Comparison of ENCODE assay signal across 10 cellular contexts in the genomic region with DNA sequence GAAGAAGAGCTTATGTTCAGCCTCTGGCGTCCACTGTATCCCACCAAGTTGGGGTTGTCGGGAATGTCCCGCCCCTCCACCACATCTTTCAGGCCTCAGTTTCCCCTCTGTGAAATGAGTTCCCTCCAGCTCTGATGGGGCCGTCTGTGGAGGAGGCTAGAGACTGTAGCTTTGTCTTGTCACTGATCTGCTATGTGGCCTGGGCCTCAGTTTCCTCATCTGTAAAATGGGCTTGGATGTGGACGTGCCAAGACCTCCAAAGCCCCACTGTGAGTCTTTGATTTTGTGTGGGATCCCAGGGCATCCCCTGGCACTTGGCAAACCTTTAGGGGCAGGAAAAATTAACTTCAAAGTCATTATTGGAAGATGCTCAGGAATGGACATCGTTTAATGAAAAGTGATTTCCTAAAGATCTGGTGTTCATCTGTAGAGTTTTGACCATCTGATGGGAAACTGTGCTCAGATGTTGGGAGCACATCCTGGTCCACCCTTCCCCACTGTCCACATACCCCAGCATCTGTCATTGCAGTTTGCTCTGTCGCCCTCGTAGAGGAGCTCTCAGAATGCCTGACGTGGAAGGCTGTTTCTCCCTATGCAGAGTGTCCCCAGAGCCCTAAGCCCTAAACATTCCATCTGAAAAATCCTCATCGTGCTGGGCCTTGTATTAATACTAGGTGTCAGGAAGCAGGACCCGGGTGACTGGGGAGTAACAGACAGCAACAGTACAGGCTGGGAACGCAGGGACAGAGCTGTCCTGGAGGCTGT. TPM values are rescaled to one million over a fixed set of nuclear protein-coding genes. Genes with fewer than 3 reads are reported as not detected.
A peak's percentile ranks its signal among the peaks of the same experiment; 100 is the strongest.
DNase-seq lines count a peak whose midpoint lies in the region; ATAC-seq, FAIRE-seq and TF ChIP-seq lines count a peak whose summit lies in the region.
"Had no signal": no experiment of that assay in that cellular context is flagged by ENCODE, and none has a peak within 500 bp of the region (broad histone marks: within the 10 kb centered on the region; RNA-seq: fewer than 3 reads in every experiment).

No MANE protein-coding gene starts in this region.

- H3K79me2 ChIP-seq in OCI-LY3 (ENCODE audit: low read length): peaks cover 86% of the 10 kb centered on the region
- H3K79me2 ChIP-seq in H1 (ENCODE audit: control insufficient read depth in 1 of 2, insufficient read depth in 2 of 2, low read length in 2 of 2): peaks cover 3 to 84% of the 10 kb centered on the region in 2 experiments; a peak in 3 of 4 replicates
- H3K79me2 ChIP-seq in GM23338 (replicated peaks; ENCODE audit: insufficient read depth): peaks cover 70% of the 10 kb centered on the region

- H2BK5ac ChIP-seq in H1 (ENCODE audit: low read depth, low read length): no peak overlapping the region

- H2AK5ac ChIP-seq in H1 (ENCODE audit: low read depth, low read length): no peak overlapping the region

- no peak overlapping the region for H3K56ac ChIP-seq in H1 (replicated peaks; ENCODE audit: insufficient read length, low read depth, low read length)

- H2BK20ac ChIP-seq in H1 (ENCODE audit: low read length): no peak overlapping the region

- TF ChIP-seq CTCF in OCI-LY3 (IDR thresholded peaks at IDR 0.05; ENCODE audit: low read depth, low read length) (peak; percentile 44), H1 (IDR thresholded peaks at IDR 0.05; ENCODE audit: control extremely low read depth in 1 of 3, insufficient read depth in 1 of 3, low read depth in 1 of 3, low read length in 3 of 3) (no peak), sigmoid colon (IDR thresholded peaks at IDR 0.05) (no peak), GM23338 (conservative IDR thresholded peaks at IDR 0.05; ENCODE audit: low read depth in 2 of 2) (no peak)

- H3K18ac ChIP-seq in H1 (ENCODE audit: extremely low read depth, low read length): no peak overlapping the region

- H3K9ac ChIP-seq in OCI-LY3 (ENCODE audit: low read length): peak overlapping the region; percentile 96
- H3K9ac ChIP-seq in H1 (replicated peaks in 1 of 4; ENCODE audit: extremely low read depth in 1 of 4, low read depth in 3 of 4, low read length in 3 of 4): no peak overlapping the region

- WGBS in H1 (ENCODE audit: extremely low coverage in 1 of 2, insufficient coverage in 1 of 2, insufficient read length in 1 of 2, insufficient replicate concordance in 2 of 2, low coverage in 1 of 2, low lambda C conversion rate in 2 of 2, missing lambda C conversion rate in 1 of 2), 2 experiments: 84% methylated on average over 12 of the region's 12 CpGs; no CpG with 5 or more reads in 1 of the 2 experiments
- WGBS in sigmoid colon, 2 donors: 75 to 84% methylated on average over 12 of the region's 12 CpGs

- H2BK120ac ChIP-seq in H1 (replicated peaks; ENCODE audit: low read depth, low read length): no peak overlapping the region

- peaks cover 29% of the 10 kb centered on the region for H3K79me1 ChIP-seq in H1 (ENCODE audit: low read depth, low read length)

- no peak overlapping the region for H3K4me3 Mint-ChIP-seq in GM23338

- no peaks in the 10 kb centered on the region for H3K27me3 ChIP-seq in OCI-LY3 (ENCODE audit: low read depth, low read length)
- no peaks in the 10 kb centered on the region for H3K27me3 ChIP-seq in H1 (replicated peaks in 1 of 4; ENCODE audit: control insufficient read depth in 3 of 4, extremely low read depth in 1 of 4, insufficient read depth in 3 of 4, low read length in 3 of 4)
- H3K27me3 ChIP-seq in sigmoid colon: no peaks in the 10 kb centered on the region
- H3K27me3 ChIP-seq in GM23338 (ENCODE audit: insufficient read depth): no peaks in the 10 kb centered on the region
- H3K27me3 ChIP-seq: pancreas had no signal

- no peak overlapping the region for H2BK15ac ChIP-seq in H1 (ENCODE audit: low read length)

- no peak for TF ChIP-seq RAD21 in H1 (IDR thresholded peaks at IDR 0.05 in 1 of 2, conservative IDR thresholded peaks at IDR 0.05 in 1 of 2; ENCODE audit: low read depth in 2 of 2, low read length in 2 of 2)

- H3K27ac ChIP-seq in OCI-LY3 (ENCODE audit: low read length): peak overlapping the region; percentile 98
- H3K27ac ChIP-seq in H1 (ENCODE audit: low read depth, low read length): peak overlapping the region; percentile 9; the same call in 1 of the 2 replicates
- H3K27ac ChIP-seq in sigmoid colon: peak overlapping the region; percentile 13 to 63 (median 46)
- no peak overlapping the region for H3K27ac ChIP-seq in GM23338 (ENCODE audit: low read depth)

- H4K5ac ChIP-seq in H1 (ENCODE audit: insufficient read length, low read depth, low read length): no peak overlapping the region

- H4K20me1 ChIP-seq in OCI-LY3 (ENCODE audit: insufficient read depth, low read length) (no peaks in the 10 kb centered on the region), H1 (replicated peaks in 1 of 2; ENCODE audit: control insufficient read depth in 1 of 2, insufficient read depth in 2 of 2, low read length in 2 of 2) (peaks cover 14 to 59% of the 10 kb centered on the region in 2 experiments), GM23338 (replicated peaks; ENCODE audit: insufficient read depth) (peaks cover 27% of the 10 kb centered on the region)

- no peak overlapping the region for H3K14ac ChIP-seq in H1 (ENCODE audit: insufficient read length)

- H3K23me2 ChIP-seq in H1 (ENCODE audit: low read depth, low read length): no peaks in the 10 kb centered on the region

- no peaks in the 10 kb centered on the region; the same call in 2 of the 3 replicates for H3K9me3 Mint-ChIP-seq in GM23338

- FAIRE-seq in H1 (lab: Jason Lieb, UNC): no peak
- FAIRE-seq: pancreas had no signal

- H3K4ac ChIP-seq in H1 (replicated peaks; ENCODE audit: insufficient read length, low read depth, low read length): no peak overlapping the region

- H3K4me1 Mint-ChIP-seq in GM23338: peaks cover 40% of the 10 kb centered on the region

- no peak overlapping the region for H4K91ac ChIP-seq in H1 (replicated peaks; ENCODE audit: insufficient read length, low read length)

- CTCF ChIA-PET in H1 (lab: Charles Lee; ENCODE audit: partially characterized antibody): interaction anchor here (0.6 to 4.1 kb wide), 21 partner anchors 8 to 541 kb away, joined by 3 to 16 read pairs (median 5); no protein-coding TSS in a partner anchor

- POLR2A ChIA-PET in H1 (lab: Charles Lee; ENCODE audit: partially characterized antibody): interaction anchor here (0.9 to 1.6 kb wide), 6 partner anchors 10 to 29 kb away, joined by 3 to 8 read pairs (median 4); a partner anchor contains a TSS

- no peaks in the 10 kb centered on the region for H3K9me2 ChIP-seq in GM23338 (ENCODE audit: insufficient read depth)

- H3K23ac ChIP-seq in H1 (ENCODE audit: insufficient read length): no peak overlapping the region

- H4K8ac ChIP-seq in H1 (ENCODE audit: extremely low read depth, insufficient read depth, low read length): no peak overlapping the region; the same call in 1 of the 2 replicates

- no peak overlapping the region for H2AFZ ChIP-seq in OCI-LY3 (ENCODE audit: low read depth, low read length)
- no peak overlapping the region for H2AFZ ChIP-seq in H1 (ENCODE audit: low read length)
- no peak overlapping the region for H2AFZ ChIP-seq in GM23338

- TF ChIP-seq POLR2A in H1 (IDR thresholded peaks at IDR 0.05; ENCODE audit: control extremely low read depth in 1 of 2, low read depth in 2 of 2, low read length in 2 of 2) (no peak), sigmoid colon (IDR thresholded peaks at IDR 0.05) (no peak)

- peaks cover 30% of the 10 kb centered on the region for H3K36me3 ChIP-seq in OCI-LY3 (replicated peaks; ENCODE audit: low read depth, low read length)
- H3K36me3 ChIP-seq in H1 (ENCODE audit: control insufficient read depth in 2 of 4, insufficient read depth in 4 of 4, low read length in 3 of 4): no peaks in the 10 kb centered on the region
- H3K36me3 ChIP-seq in sigmoid colon: no peaks in the 10 kb centered on the region
- H3K36me3 ChIP-seq in GM23338 (ENCODE audit: insufficient read depth): no peaks in the 10 kb centered on the region
- H3K36me3 ChIP-seq: pancreas had no signal

- H2BK12ac ChIP-seq in H1 (ENCODE audit: low read depth, low read length): no peak overlapping the region

- DNase-seq in EH (ENCODE audit: low read depth): peak; percentile 40
- no peak for DNase-seq in H1 (ENCODE audit: low read depth in 1 of 2, low spot score in 2 of 2)
- no peak for DNase-seq in sigmoid colon
- DNase-seq in NCI-H1417 treated with DMSO at 0.1 percent for 48 hours (lab: John Stamatoyannopoulos, UW): no peak
- DNase-seq in GM23338 (ENCODE audit: low spot score): no peak
- DNase-seq: NCI-H2227 treated with DMSO at 0.1 percent for 48 hours had no signal

- no peaks in the 10 kb centered on the region for H3K36me3 Mint-ChIP-seq in GM23338 (ENCODE audit: low read depth)

- H3K4me3 ChIP-seq in OCI-LY3 (ENCODE audit: low read length) (peak overlapping the region; percentile 69), H1 (ENCODE audit: extremely low read depth in 1 of 4, insufficient read depth in 2 of 4, low read depth in 3 of 4, low read length in 4 of 4) (no peak overlapping the region), sigmoid colon (no peak overlapping the region), GM23338 (no peak overlapping the region)
- H3K4me3 ChIP-seq: pancreas had no signal

- H3K27ac Mint-ChIP-seq in GM23338: no peak overlapping the region

- H3F3A ChIP-seq in GM23338 (replicated peaks; ENCODE audit: low read depth): no peaks in the 10 kb centered on the region

- intact Hi-C loops in sigmoid colon (cut with DNase I): no loop called here

- H3K4me1 ChIP-seq in OCI-LY3 (ENCODE audit: low read length): peaks cover 100% of the 10 kb centered on the region
- peaks cover 0 to 27% (median 10%) of the 10 kb centered on the region in 4 experiments; a peak in 6 of 7 replicates for H3K4me1 ChIP-seq in H1 (replicated peaks in 1 of 4; ENCODE audit: control insufficient read depth in 3 of 4, insufficient read depth in 4 of 4, low read length in 3 of 4)
- peaks cover 0 to 60% (median 35%) of the 10 kb centered on the region in 4 donors for H3K4me1 ChIP-seq in sigmoid colon
- H3K4me1 ChIP-seq in GM23338 (ENCODE audit: insufficient read depth): peaks cover 14% of the 10 kb centered on the region

- no peak for TF ChIP-seq EP300 in H1 (IDR thresholded peaks at IDR 0.05; ENCODE audit: borderline replicate concordance in 1 of 2, low read depth in 2 of 2, low read length in 2 of 2)
- no peak for TF ChIP-seq EP300 in sigmoid colon (IDR thresholded peaks at IDR 0.05)

- H3K9me3 ChIP-seq in OCI-LY3 (ENCODE audit: insufficient read depth, low read length) (no peaks in the 10 kb centered on the region), H1 (ENCODE audit: insufficient read depth in 2 of 2, low read depth in 1 of 2, low read length in 1 of 2) (no peaks in the 10 kb centered on the region), sigmoid colon (no peaks in the 10 kb centered on the region)
- H3K9me3 ChIP-seq: pancreas had no signal

- peaks cover 3% of the 10 kb centered on the region for H3K27me3 Mint-ChIP-seq in GM23338 (ENCODE audit: insufficient read depth, low read depth, poor library complexity)

- ATAC-seq in HG03571 (IDR thresholded peaks at IDR 0.05; ENCODE audit: unreplicated experiment) (no peak), GM23338 (no peak), HG03280 (IDR thresholded peaks at IDR 0.05; ENCODE audit: unreplicated experiment) (no peak)

- H3K4me2 ChIP-seq in OCI-LY3 (ENCODE audit: low read length) (peak overlapping the region; percentile 92), H1 (ENCODE audit: insufficient read depth in 1 of 2, low read depth in 2 of 2, low read length in 2 of 2) (no peak overlapping the region), GM23338 (no peak overlapping the region)

RNA-seq across cellular contexts. Expression of a gene that starts 28.5 kb away (rescaled TPM):
- 140 and 144 TPM in 2 replicates for total RNA-seq in H1 (2021; fragmentation: NEBNext Ultra II Directional; extraction: Animal tissue kit (Norgen Biotek cat#: 25700))
- polyA plus RNA-seq in H1 (2011; rRNA removed) (66.2 and 77.8 TPM in 2 replicates), sigmoid colon (1 to 10 TPM; 2.3 to 8.4 (median 2.4) TPM), GM23338 (2016; fragmentation: Nextera tagmentation; extraction: Ambion mirVana) (27.5 and 31.6 TPM in 2 replicates)
- polyA plus RNA-seq in H1 (2011; cell fraction: cytosol; rRNA removed): 69.0 TPM
- 164 TPM for polyA plus RNA-seq in H1 (2011; cell fraction: nucleus; rRNA removed)
- 61.4 to 78.1 TPM (median 74.2 TPM) in 4 replicates for polyA plus RNA-seq in H1 (2012, experiment 1 of 2)
- 45.2 TPM for polyA plus RNA-seq in H1 (2012, experiment 2 of 2)
- polyA plus RNA-seq in H1 (2013, experiment 1 of 2): 158 TPM
- polyA plus RNA-seq in H1 (2013, experiment 2 of 2): 135 TPM
- 242 and 245 TPM in 2 replicates for polyA minus RNA-seq in H1 (2011; rRNA and poly(A)+ RNA removed)
- 135 TPM for polyA minus RNA-seq in H1 (2011; cell fraction: cytosol; rRNA and poly(A)+ RNA removed)
- polyA minus RNA-seq in H1 (2011; cell fraction: nucleus; rRNA and poly(A)+ RNA removed): 104 TPM
- 10 to 100 TPM in 1 of 4 donors, 1 to 10 TPM in 3; 6.4 to 19.1 (median 9.1) TPM for total RNA-seq in sigmoid colon
- total RNA-seq in GM23338 (2014; rRNA removed; shearing (Covaris generic)): 142 and 150 TPM in 2 replicates
